27 cellular contexts compared by ENCODE assay signal in genomic region chr2:21916934-21917522, GRCh38.
DNase-seq lines count a peak whose midpoint lies in the region; ATAC-seq, FAIRE-seq and TF ChIP-seq lines count a peak whose summit lies in the region.
"Had no signal": no experiment of that assay in that cellular context is flagged by ENCODE, and none has a peak within 500 bp of the region (broad histone marks: within the 10 kb centered on the region; RNA-seq: fewer than 3 reads in every experiment).

No MANE protein-coding gene starts in this region.

- H3K27ac ChIP-seq in mammary epithelial cell (ENCODE audit: insufficient read depth, low read depth, low read length) = no peak overlapping the region
- H3K27ac ChIP-seq in MM.1S (ENCODE audit: low read length) = no peak overlapping the region
- H3K27ac ChIP-seq: BLaER1, epithelial cell of prostate, foreskin keratinocyte, thyroid gland had no signal

- no peak overlapping the region for H2AFZ ChIP-seq in mammary epithelial cell (ENCODE audit: low read depth, low read length)
- no peak overlapping the region for H2AFZ ChIP-seq in MM.1S (ENCODE audit: low read length)

- ATAC-seq in GM18870 (IDR thresholded peaks at IDR 0.05; ENCODE audit: unreplicated experiment) = no peak
- ATAC-seq: activated naive CD4-positive, alpha-beta T cell treated with anti-CD3 and anti-CD28 coated beads, Interleukin-2, amount 50 U/mL, for 72 hours; foreskin keratinocyte; stimulated activated naive CD8-positive, alpha-beta T cell treated with anti-CD3 and anti-CD28 coated beads, Interleukin-15, Interleukin-2, amounts not matched to agents 100 U/mL and 50 U/mL, for 24 hours had no signal

- no peaks in the 10 kb centered on the region for H3K27me3 Mint-ChIP-seq in MCF 10A (ENCODE audit: insufficient read depth, unreplicated experiment)
- H3K27me3 Mint-ChIP-seq in activated CD4-positive, alpha-beta memory T cell treated with anti-CD3 and anti-CD28 coated beads, Interleukin-2, amount 10 ng/mL, durations not matched to agents 7 days and 5 days = no peaks in the 10 kb centered on the region
- H3K27me3 Mint-ChIP-seq: activated CD4-positive, alpha-beta T cell treated with anti-CD3 and anti-CD28 coated beads, Interleukin-2, amount 10 ng/mL, durations not matched to agents 7 days and 5 days had no signal

- no peaks in the 10 kb centered on the region for H3K9me3 ChIP-seq in mammary epithelial cell (replicated peaks; ENCODE audit: insufficient read depth, low read length)
- no peaks in the 10 kb centered on the region for H3K9me3 ChIP-seq in MM.1S (replicated peaks; ENCODE audit: insufficient read depth, low read length)
- H3K9me3 ChIP-seq: BLaER1, Caco-2, thyroid gland had no signal

- H4K20me1 ChIP-seq in mammary epithelial cell (ENCODE audit: insufficient read depth, low read length) (no peaks in the 10 kb centered on the region), MM.1S (ENCODE audit: insufficient read depth, low read length) (no peaks in the 10 kb centered on the region)
- H4K20me1 ChIP-seq: BLaER1 had no signal

- H3K4me1 Mint-ChIP-seq in MCF 10A (ENCODE audit: insufficient read depth, unreplicated experiment) = no peaks in the 10 kb centered on the region
- no peaks in the 10 kb centered on the region for H3K4me1 Mint-ChIP-seq in activated CD4-positive, alpha-beta memory T cell treated with anti-CD3 and anti-CD28 coated beads, Interleukin-2, amount 10 ng/mL, durations not matched to agents 7 days and 5 days
- H3K4me1 Mint-ChIP-seq: activated CD4-positive, alpha-beta T cell treated with anti-CD3 and anti-CD28 coated beads, Interleukin-2, amount 10 ng/mL, durations not matched to agents 7 days and 5 days had no signal

- peaks cover 14% of the 10 kb centered on the region for H3K9me3 Mint-ChIP-seq in MCF 10A (ENCODE audit: unreplicated experiment)
- H3K9me3 Mint-ChIP-seq in activated CD4-positive, alpha-beta memory T cell treated with anti-CD3 and anti-CD28 coated beads, Interleukin-2, amount 10 ng/mL, durations not matched to agents 7 days and 5 days = peaks cover 7% of the 10 kb centered on the region

- H3K36me3 ChIP-seq in mammary epithelial cell (ENCODE audit: insufficient read depth, low read length) (no peaks in the 10 kb centered on the region), MM.1S (replicated peaks; ENCODE audit: insufficient read depth, low read length) (no peaks in the 10 kb centered on the region)
- H3K36me3 ChIP-seq: BLaER1, thyroid gland had no signal

- POLR2A ChIA-PET in MCF 10A (lab: Yijun Ruan, JAX) = no interaction called here
- POLR2A ChIA-PET in activated CD4-positive, alpha-beta memory T cell treated with anti-CD3 and anti-CD28 coated beads, Interleukin-2, amount 10 ng/mL, durations not matched to agents 7 days and 5 days (lab: Charles Lee) = no interaction called here

- no peaks in the 10 kb centered on the region for H3K36me3 Mint-ChIP-seq in MCF 10A (ENCODE audit: insufficient read depth, unreplicated experiment)
- no peaks in the 10 kb centered on the region for H3K36me3 Mint-ChIP-seq in activated CD4-positive, alpha-beta memory T cell treated with anti-CD3 and anti-CD28 coated beads, Interleukin-2, amount 10 ng/mL, durations not matched to agents 7 days and 5 days (ENCODE audit: low read depth)
- H3K36me3 Mint-ChIP-seq: activated naive CD4-positive, alpha-beta T cell treated with anti-CD3 and anti-CD28 coated beads, Interleukin-2, amount 50 U/mL, for 72 hours had no signal

- peak; percentile 9 for DNase-seq in MCF 10A (ENCODE audit: unreplicated experiment)
- DNase-seq in mammary epithelial cell = no peak
- peak; percentile 1 for DNase-seq in NCI-H1048 (lab: John Stamatoyannopoulos, UW)
- no peak for DNase-seq in epithelial cell of proximal tubule (ENCODE audit: low read depth)
- peak; percentile 19 for DNase-seq in urothelium cell line (ENCODE audit: low spot score)
- no peak for DNase-seq in activated CD4-positive, alpha-beta memory T cell treated with anti-CD3 and anti-CD28 coated beads, Interleukin-2, amount 10 ng/mL, durations not matched to agents 7 days and 5 days
- DNase-seq in MM.1S = no peak
- DNase-seq: activated CD4-positive, alpha-beta T cell treated with anti-CD3 and anti-CD28 coated beads, Interleukin-2, amount 10 ng/mL, durations not matched to agents 7 days and 5 days; aorta; foreskin keratinocyte; H7; hypothalamus; Kasumi-1; NCI-H1105; NCI-H2029; NCI-H526; occipital lobe; stimulated activated CD4-positive, alpha-beta T cell treated with anti-CD3 and anti-CD28 coated beads, Interleukin-4, amount 100 ng/mL, for 4 hours; stimulated activated naive CD8-positive, alpha-beta T cell treated with anti-CD3 and anti-CD28 coated beads, Interleukin-15, Interleukin-2, amounts not matched to agents 100 U/mL and 50 U/mL, for 24 hours; thyroid gland had no signal

- H3K4me1 ChIP-seq in mammary epithelial cell (ENCODE audit: insufficient read depth, low read length) (no peaks in the 10 kb centered on the region), MM.1S (ENCODE audit: low read length) (no peaks in the 10 kb centered on the region)
- H3K4me1 ChIP-seq: BLaER1, Caco-2, foreskin keratinocyte, thyroid gland had no signal

- in situ Hi-C loops in mammary epithelial cell (cut with MboI; ENCODE audit: low sequenced_read_pairs in 2 of 2) = no loop called here

- no peaks in the 10 kb centered on the region for H3K9me2 ChIP-seq in MM.1S (replicated peaks; ENCODE audit: insufficient read depth, low read length)

- H3K27me3 ChIP-seq in mammary epithelial cell (ENCODE audit: insufficient read depth, low read length) (no peaks in the 10 kb centered on the region), MM.1S (replicated peaks; ENCODE audit: insufficient read depth, low read length) (no peaks in the 10 kb centered on the region)
- H3K27me3 ChIP-seq: BLaER1, foreskin keratinocyte, thyroid gland had no signal

- CTCF ChIA-PET in MCF 10A (lab: Yijun Ruan, JAX) (no interaction called here), mammary epithelial cell (lab: Charles Lee; ENCODE audit: low non-redundant PET) (no interaction called here)
- CTCF ChIA-PET in activated CD4-positive, alpha-beta memory T cell treated with anti-CD3 and anti-CD28 coated beads, Interleukin-2, amount 10 ng/mL, durations not matched to agents 7 days and 5 days (lab: Charles Lee) = no interaction called here

- H3K4me3 ChIP-seq in mammary epithelial cell (replicated peaks in 1 of 3; ENCODE audit: insufficient read depth in 1 of 3, low read depth in 2 of 3, low read length in 3 of 3) (no peak overlapping the region), epithelial cell of proximal tubule (ENCODE audit: low read depth, low read length) (no peak overlapping the region), MM.1S (ENCODE audit: low read length) (no peak overlapping the region)
- H3K4me3 ChIP-seq: BLaER1, lung, thyroid gland had no signal

- 5% methylated on average over 6 of the region's 6 CpGs for WGBS in mammary epithelial cell (ENCODE audit: low coverage, missing lambda C conversion rate)

- H3K4me3 Mint-ChIP-seq in MCF 10A (ENCODE audit: unreplicated experiment) = no peak overlapping the region
- H3K4me3 Mint-ChIP-seq in activated CD4-positive, alpha-beta memory T cell treated with anti-CD3 and anti-CD28 coated beads, Interleukin-2, amount 10 ng/mL, durations not matched to agents 7 days and 5 days = no peak overlapping the region
- H3K4me3 Mint-ChIP-seq: activated CD4-positive, alpha-beta T cell treated with anti-CD3 and anti-CD28 coated beads, Interleukin-2, amount 10 ng/mL, durations not matched to agents 7 days and 5 days; T-helper 1 cell treated with Interleukin-12 subunit alpha and Interleukin-12 subunit beta and Interleukin-4 antibody, amounts not matched to agents 30 μg/mL and 1 μg/mL, for 36 hours had no signal

- intact Hi-C loops in MCF 10A (cut with micrococcal nuclease) = no loop called here
- intact Hi-C loops in mammary epithelial cell (cut with micrococcal nuclease) = no loop called here

- no TSS peak for BruUV-seq in MCF 10A (replicated peaks; lab: Mats Ljungman, UMichigan)
- no TSS peak for BruUV-seq in mammary epithelial cell (replicated peaks; lab: Mats Ljungman, UMichigan)

- H3K4me2 ChIP-seq in mammary epithelial cell (ENCODE audit: insufficient read depth, low read depth, low read length) (no peak overlapping the region), MM.1S (ENCODE audit: low read depth, low read length) (no peak overlapping the region)
- H3K4me2 ChIP-seq: BLaER1 had no signal

- TF ChIP-seq CTCF in MCF 10A (IDR thresholded peaks at IDR 0.05; ENCODE audit: unreplicated experiment) (no peak), mammary epithelial cell (conservative IDR thresholded peaks at IDR 0.05 in 1 of 2, IDR thresholded peaks at IDR 0.05 in 1 of 2; ENCODE audit: extremely low read depth in 1 of 2, insufficient read depth in 1 of 2, low read depth in 1 of 2, low read length in 2 of 2) (no peak), epithelial cell of proximal tubule (conservative IDR thresholded peaks at IDR 0.05; ENCODE audit: low read depth, low read length) (peak; percentile 11), MM.1S (IDR thresholded peaks at IDR 0.05; ENCODE audit: low read length) (no peak)

- H3K9ac ChIP-seq in mammary epithelial cell (ENCODE audit: insufficient read depth, low read length) (no peak overlapping the region), MM.1S (ENCODE audit: low read length) (no peak overlapping the region)
- H3K9ac ChIP-seq: BLaER1 had no signal

- H3K27ac Mint-ChIP-seq in MCF 10A (ENCODE audit: low read depth, unreplicated experiment) = no peak overlapping the region
- H3K27ac Mint-ChIP-seq in activated CD4-positive, alpha-beta memory T cell treated with anti-CD3 and anti-CD28 coated beads, Interleukin-2, amount 10 ng/mL, durations not matched to agents 7 days and 5 days = no peak overlapping the region
- H3K27ac Mint-ChIP-seq: activated CD4-positive, alpha-beta T cell treated with anti-CD3 and anti-CD28 coated beads, Interleukin-2, amount 10 ng/mL, durations not matched to agents 7 days and 5 days; activated naive CD4-positive, alpha-beta T cell treated with anti-CD3 and anti-CD28 coated beads, Interleukin-2, amount 50 U/mL, for 72 hours; T-helper 1 cell treated with Interleukin-12 subunit alpha and Interleukin-12 subunit beta and Interleukin-4 antibody, amounts not matched to agents 30 μg/mL and 1 μg/mL, for 36 hours had no signal

- no peak for FAIRE-seq in urothelium cell line (lab: Jason Lieb, UNC)

- H3K79me2 ChIP-seq in mammary epithelial cell (ENCODE audit: insufficient read depth, low read length) = no peaks in the 10 kb centered on the region
- no peaks in the 10 kb centered on the region for H3K79me2 ChIP-seq in MM.1S (ENCODE audit: low read length)

- dilution Hi-C loops in mammary epithelial cell (cut with HindIII; ENCODE audit: low sequenced_read_pairs) = no loop called here

- no peaks in the 10 kb centered on the region for H3F3A ChIP-seq in MM.1S (ENCODE audit: insufficient read depth, low read length)

Comparison
In these comparisons a context has a peak if more than half of its experiments do, and no peak if none do; other contexts are left out.
1. DNase-seq: peak in MCF 10A (single experiment), NCI-H1048 (single experiment) and urothelium cell line (single experiment); none in mammary epithelial cell (single experiment), epithelial cell of proximal tubule (single experiment), activated CD4-positive, alpha-beta memory T cell treated with anti-CD3 and anti-CD28 coated beads, Interleukin-2, amount 10 ng/mL, durations not matched to agents 7 days and 5 days (single experiment) and MM.1S (single experiment).